In genomic region chr3:98952404-98952803, GRCh38 we compare ENCODE assay signal across 17 cellular contexts.
"Had no signal": no experiment of that assay in that cellular context is flagged by ENCODE, and none has a peak within 500 bp of the region (broad histone marks: within the 10 kb centered on the region; RNA-seq: fewer than 3 reads in every experiment).

No MANE protein-coding gene starts in this region.

- H3K4me3 ChIP-seq: adrenal gland, body of pancreas, heart right ventricle, suprapubic skin had no signal

- H3K36me3 ChIP-seq: adrenal gland, heart right ventricle, suprapubic skin had no signal

- DNase-seq: activated B cell treated with CpG ODN at 0.5 μM for 24 hours; activated CD4-positive, alpha-beta T cell treated with anti-CD3 and anti-CD28 coated beads, Interleukin-2, amount 50 U/mL, for 1 hour; activated naive CD4-positive, alpha-beta T cell treated with anti-CD3 and anti-CD28 coated beads, Interleukin-2, amount 50 U/mL, for 16 hours; activated T-cell treated with anti-CD3 and anti-CD28 coated beads for 4 hours; adrenal gland; body of pancreas; cortex of kidney; effector CD8-positive, alpha-beta T cell; heart right ventricle; islet precursor cell; mammary epithelial cell; natural killer cell; stimulated activated CD4-positive, alpha-beta T cell treated with anti-CD3 and anti-CD28 coated beads, Interleukin-12 subunit alpha, Interleukin-12 subunit beta, amount 100 ng/mL, for 4 hours; stimulated activated naive CD4-positive, alpha-beta T cell treated with Interleukin-2 at 50 U/mL for 16 hours had no signal

- ATAC-seq: body of pancreas, heart right ventricle, left lobe of liver, natural killer cell had no signal

- H3K4me1 ChIP-seq: adrenal gland, body of pancreas had no signal

- H3K27ac ChIP-seq: adrenal gland, body of pancreas, heart right ventricle, suprapubic skin had no signal

- H3K27me3 ChIP-seq: adrenal gland, body of pancreas, heart right ventricle, suprapubic skin had no signal

- FAIRE-seq: frontal cortex had no signal

- H3K9me3 ChIP-seq: adrenal gland, body of pancreas, suprapubic skin had no signal
